9 cellular contexts compared by ENCODE assay signal in genomic region chr12:122646568-122647220, GRCh38. TPM values are rescaled to one million over a fixed set of nuclear protein-coding genes. Genes with fewer than 3 reads are reported as not detected.
DNase-seq lines count a peak whose midpoint lies in the region; ATAC-seq lines count a peak whose summit lies in the region.
"Had no signal": no experiment of that assay in that cellular context is flagged by ENCODE, and none has a peak within 500 bp of the region (broad histone marks: within the 10 kb centered on the region; RNA-seq: fewer than 3 reads in every experiment).

No MANE protein-coding gene starts in this region.

- H3K9me3 Mint-ChIP-seq in activated CD8-positive, alpha-beta memory T cell treated with anti-CD3 and anti-CD28 coated beads, Interleukin-2, amount 10 ng/mL, durations not matched to agents 7 days and 5 days (ENCODE audit: low read depth): no peaks in the 10 kb centered on the region

- peak; percentile 43 for DNase-seq in GM04503 (ENCODE audit: low read depth)
- DNase-seq in M059J (ENCODE audit: low read depth): peak; percentile 71
- DNase-seq in activated CD8-positive, alpha-beta memory T cell treated with anti-CD3 and anti-CD28 coated beads, Interleukin-2, amount 10 ng/mL, durations not matched to agents 7 days and 5 days: peak; percentile 77
- no peak for DNase-seq in NCI-H128 (lab: John Stamatoyannopoulos, UW; ENCODE audit: unreplicated experiment)
- DNase-seq in NCI-H345 (lab: John Stamatoyannopoulos, UW): no peak

- ATAC-seq in GM21717 (IDR thresholded peaks at IDR 0.05; ENCODE audit: unreplicated experiment): peak; percentile 57
- ATAC-seq in activated CD8-positive, alpha-beta memory T cell treated with anti-CD3 and anti-CD28 coated beads, Interleukin-2, amount 10 ng/mL, durations not matched to agents 7 days and 5 days: peak; percentile 89
- ATAC-seq in HG03025 (IDR thresholded peaks at IDR 0.05; ENCODE audit: low FRiP score, unreplicated experiment): no peak

- no peaks in the 10 kb centered on the region for H3K9me3 ChIP-seq in mononuclear cell (ENCODE audit: low read depth, low read length)

- CTCF ChIA-PET in activated CD8-positive, alpha-beta memory T cell treated with anti-CD3 and anti-CD28 coated beads, Interleukin-2, amount 10 ng/mL, durations not matched to agents 7 days and 5 days (lab: Charles Lee): no interaction called here

- no peaks in the 10 kb centered on the region for H3K27me3 Mint-ChIP-seq in activated CD8-positive, alpha-beta memory T cell treated with anti-CD3 and anti-CD28 coated beads, Interleukin-2, amount 10 ng/mL, durations not matched to agents 7 days and 5 days

- H3K27ac Mint-ChIP-seq in activated CD8-positive, alpha-beta memory T cell treated with anti-CD3 and anti-CD28 coated beads, Interleukin-2, amount 10 ng/mL, durations not matched to agents 7 days and 5 days: peak overlapping the region; percentile 54

- H3K4me3 Mint-ChIP-seq in activated CD8-positive, alpha-beta memory T cell treated with anti-CD3 and anti-CD28 coated beads, Interleukin-2, amount 10 ng/mL, durations not matched to agents 7 days and 5 days: peak overlapping the region; percentile 43

- H3K4me1 ChIP-seq in mononuclear cell (ENCODE audit: insufficient read depth, low read length): peaks cover 34% of the 10 kb centered on the region

- H3K36me3 Mint-ChIP-seq in activated CD8-positive, alpha-beta memory T cell treated with anti-CD3 and anti-CD28 coated beads, Interleukin-2, amount 10 ng/mL, durations not matched to agents 7 days and 5 days: peaks cover 6% of the 10 kb centered on the region

- no peaks in the 10 kb centered on the region for H3K27me3 ChIP-seq in mononuclear cell (ENCODE audit: insufficient read depth, low read length)

- H3K4me1 Mint-ChIP-seq in activated CD8-positive, alpha-beta memory T cell treated with anti-CD3 and anti-CD28 coated beads, Interleukin-2, amount 10 ng/mL, durations not matched to agents 7 days and 5 days: peaks cover 15% of the 10 kb centered on the region

- peak overlapping the region; percentile 14 for H3K4me3 ChIP-seq in mononuclear cell (ENCODE audit: low read length)
- H3K4me3 ChIP-seq: lung had no signal

RNA-seq across cellular contexts. Expression of gene HCAR2, which starts 56.5 kb away (rescaled TPM):
- not detected in 2 replicates for total RNA-seq in M059J (2014; rRNA removed; shearing (Covaris generic))
- total RNA-seq in activated CD8-positive, alpha-beta memory T cell treated with anti-CD3 and anti-CD28 coated beads, Interleukin-2, amount 10 ng/mL, durations not matched to agents 7 days and 5 days: not detected
- total RNA-seq in mononuclear cell: 15.4 TPM

Comparison
In these comparisons a context has a peak if more than half of its experiments do, and no peak if none do; other contexts are left out.
1. DNase-seq: peak in GM04503 (single experiment), M059J (single experiment) and activated CD8-positive, alpha-beta memory T cell treated with anti-CD3 and anti-CD28 coated beads, Interleukin-2, amount 10 ng/mL, durations not matched to agents 7 days and 5 days (single experiment); none in NCI-H128 (single experiment) and NCI-H345 (single experiment).
2. RNA of gene HCAR2, which starts 56.5 kb away (total RNA-seq): 15.4 TPM in mononuclear cell (single experiment); not detected in M059J and not detected in activated CD8-positive, alpha-beta memory T cell treated with anti-CD3 and anti-CD28 coated beads, Interleukin-2, amount 10 ng/mL, durations not matched to agents 7 days and 5 days; every median in the first group is over 10 times any median in the second.